ENCODE assay signal across 1 cellular context in the genomic region with DNA sequence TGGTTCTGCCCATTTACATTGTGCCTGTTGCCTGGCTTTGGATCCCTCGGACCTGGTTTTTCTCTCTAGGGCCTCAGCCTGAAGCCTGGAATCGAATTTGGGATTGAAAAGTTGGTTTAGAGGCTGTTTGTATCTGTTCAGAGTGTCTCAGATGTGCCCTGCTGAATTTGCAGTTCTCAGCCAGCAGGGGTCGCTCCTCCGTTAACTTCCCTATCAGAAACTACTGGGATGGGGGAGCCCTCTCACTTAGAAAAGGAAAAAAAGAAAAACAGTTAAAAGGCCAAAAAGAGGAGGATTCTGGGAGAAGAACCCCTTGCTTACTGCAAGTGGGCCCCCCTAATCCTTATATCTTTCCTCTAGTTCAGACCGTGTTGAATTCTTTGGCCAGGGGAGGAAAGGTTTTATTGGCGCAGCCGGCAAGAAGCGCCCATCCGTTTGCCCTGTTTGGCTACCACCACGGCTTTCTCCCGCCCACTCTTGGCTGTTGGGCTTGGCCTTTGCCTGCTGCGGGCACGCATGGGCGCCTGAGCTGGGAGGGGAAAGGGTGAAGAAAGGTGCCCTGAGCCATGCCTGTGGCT.
TF ChIP-seq lines count a peak whose summit lies in the region.

No MANE protein-coding gene starts in this region.

TF ChIP-seq in IMR-90, 13 proteins besides CTCF, POLR2A, EP300 and RAD21:
- TF ChIP-seq, protein P1, sequence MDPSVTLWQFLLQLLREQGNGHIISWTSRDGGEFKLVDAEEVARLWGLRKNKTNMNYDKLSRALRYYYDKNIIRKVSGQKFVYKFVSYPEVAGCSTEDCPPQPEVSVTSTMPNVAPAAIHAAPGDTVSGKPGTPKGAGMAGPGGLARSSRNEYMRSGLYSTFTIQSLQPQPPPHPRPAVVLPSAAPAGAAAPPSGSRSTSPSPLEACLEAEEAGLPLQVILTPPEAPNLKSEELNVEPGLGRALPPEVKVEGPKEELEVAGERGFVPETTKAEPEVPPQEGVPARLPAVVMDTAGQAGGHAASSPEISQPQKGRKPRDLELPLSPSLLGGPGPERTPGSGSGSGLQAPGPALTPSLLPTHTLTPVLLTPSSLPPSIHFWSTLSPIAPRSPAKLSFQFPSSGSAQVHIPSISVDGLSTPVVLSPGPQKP (IDR thresholded peaks at IDR 0.05; ENCODE audit: borderline replicate concordance, low read depth, low read length), result no peak
- TF ChIP-seq NFE2L2 (IDR thresholded peaks at IDR 0.05; ENCODE audit: low read depth, low read length), result no peak
- peak; percentile 73 for TF ChIP-seq SMC3 (IDR thresholded peaks at IDR 0.05; ENCODE audit: low read depth, low read length)
- no peak for TF ChIP-seq MXI1 (IDR thresholded peaks at IDR 0.05; ENCODE audit: borderline replicate concordance, low read depth, low read length)
